8 cellular contexts compared by ENCODE assay signal in the genomic region with DNA sequence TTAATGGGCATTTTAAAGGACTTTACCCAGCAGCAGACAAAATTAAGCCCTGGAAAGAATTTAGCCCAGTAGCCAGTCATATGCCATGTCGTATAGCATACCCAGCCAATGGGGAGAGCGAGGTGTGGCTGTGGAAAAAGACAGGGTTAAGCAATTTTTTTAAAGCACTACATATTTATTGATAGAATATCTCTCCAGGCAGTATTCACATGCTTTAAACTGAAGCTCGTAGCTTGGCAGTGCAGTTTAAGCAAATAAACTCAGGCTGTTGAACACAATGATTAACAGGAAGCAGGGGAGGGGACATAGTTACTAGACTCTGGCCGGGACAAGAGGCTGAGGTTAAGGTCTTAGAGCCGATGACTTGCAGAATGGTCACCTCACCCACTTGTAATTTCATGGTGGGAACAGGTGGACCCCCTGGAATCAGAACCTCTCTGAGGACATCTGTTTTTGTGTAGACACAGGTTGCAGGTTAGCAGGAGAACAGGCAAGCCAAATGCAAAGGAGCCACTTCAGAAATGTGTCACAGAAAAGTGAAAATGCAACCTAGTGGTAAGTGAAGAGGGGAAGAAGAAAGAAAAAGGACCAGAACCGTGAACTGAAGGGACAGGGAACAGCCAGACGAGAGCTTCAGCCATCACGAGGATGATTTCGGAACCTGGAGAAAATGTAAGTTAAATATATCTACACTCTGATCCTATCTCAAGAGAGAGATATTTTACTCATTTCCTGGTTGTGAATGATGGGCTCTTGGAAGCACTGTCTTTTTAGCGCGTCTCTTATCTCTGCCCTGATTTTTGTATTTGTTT. TPM values are rescaled to one million over a fixed set of nuclear protein-coding genes. Genes with fewer than 3 reads are reported as not detected.
DNase-seq lines count a peak whose midpoint lies in the region; ATAC-seq, FAIRE-seq and TF ChIP-seq lines count a peak whose summit lies in the region.

No MANE protein-coding gene starts in this region.

- ATAC-seq in HG03175 (IDR thresholded peaks at IDR 0.05; ENCODE audit: unreplicated experiment) (peak; percentile 60), Panc1 (peak; percentile 73)

- BruUV-seq in Panc1 (replicated peaks; lab: Mats Ljungman, UMichigan): no TSS peak

- no peaks in the 10 kb centered on the region for H3K27me3 ChIP-seq in Panc1 (ENCODE audit: control insufficient read depth, insufficient read depth, low read length)
- no peaks in the 10 kb centered on the region for H3K27me3 ChIP-seq in mesendoderm (ENCODE audit: insufficient read depth, low read length, poor library complexity)

- H2BK15ac ChIP-seq in mesendoderm (replicated peaks; ENCODE audit: low read depth): no peak overlapping the region

- no peak overlapping the region for H3K56ac ChIP-seq in mesendoderm (ENCODE audit: low read length)

- no peak overlapping the region for H2AK5ac ChIP-seq in mesendoderm (ENCODE audit: low read length)

- H2BK5ac ChIP-seq in mesendoderm (ENCODE audit: low read length): no peak overlapping the region

- no peak overlapping the region for H2BK120ac ChIP-seq in mesendoderm (ENCODE audit: low read depth, low read length)

- H3K36me3 ChIP-seq in Panc1 (ENCODE audit: control insufficient read depth, insufficient read depth, low read length) (no peaks in the 10 kb centered on the region), mesendoderm (ENCODE audit: control insufficient read depth, insufficient read depth, low read length) (no peaks in the 10 kb centered on the region)

- in situ Hi-C loops in Panc1 (cut with HindIII; ENCODE audit: low pct_unique_long_range_greater_than_20kb, low sequenced_read_pairs): no loop called here

- no peak overlapping the region for H3K23ac ChIP-seq in mesendoderm (ENCODE audit: low read length)

- no peaks in the 10 kb centered on the region for H3K79me2 ChIP-seq in mesendoderm (ENCODE audit: control insufficient read depth, insufficient read depth, low read length)

- no peak overlapping the region for H3K9ac ChIP-seq in mesendoderm (ENCODE audit: low read length)

- no peak overlapping the region for H3K4ac ChIP-seq in mesendoderm (ENCODE audit: low read depth, low read length)

- no peaks in the 10 kb centered on the region for H3K9me3 ChIP-seq in Panc1 (ENCODE audit: control insufficient read depth, insufficient read depth, low read depth, low read length)

- H4K8ac ChIP-seq in mesendoderm (ENCODE audit: low read depth, low read length): no peak overlapping the region

- peaks cover 22% of the 10 kb centered on the region for H3K4me1 ChIP-seq in Panc1 (ENCODE audit: control insufficient read depth, insufficient read depth, low read length)
- H3K4me1 ChIP-seq in mesendoderm (ENCODE audit: control insufficient read depth, low read depth, low read length): no peaks in the 10 kb centered on the region

- TF ChIP-seq CTCF in Panc1 (IDR thresholded peaks at IDR 0.05) (no peak), D721Med (IDR thresholded peaks at IDR 0.05; ENCODE audit: insufficient read depth, missing control alignments) (no peak)

- POLR2A ChIA-PET in Panc1 (lab: Charles Lee): interaction anchor here (0.6 to 0.9 kb wide), 2 partner anchors 10 to 166 kb away, joined by 7 to 14 read pairs; partner anchors contain the start of genes C6orf52 and PAK1IP1

- intact Hi-C loops in Panc1 (cut with micrococcal nuclease; ENCODE audit: unreplicated experiment): loop anchor here (10.0 kb wide), 2 partner anchors 166 to 276 kb away; partner anchors contain the start of genes C6orf52 and PAK1IP1

- DNase-seq in COLO668 (lab: John Stamatoyannopoulos, UW; ENCODE audit: unreplicated experiment) (peak; percentile 22), GM19240 (ENCODE audit: insufficient read length, low spot score) (peak; percentile 10), Panc1 (ENCODE audit: low read depth, low spot score) (peak; percentile 86), caudate nucleus (lab: John Stamatoyannopoulos, UW) (no peak), mesendoderm (peak; percentile 40), NCI-H774 (lab: John Stamatoyannopoulos, UW) (no peak), D721Med (ENCODE audit: insufficient read length, low spot score) (no peak)

- WGBS in mesendoderm (ENCODE audit: extremely low coverage, insufficient coverage, low lambda C conversion rate): no CpG with 5 or more reads among the region's 11 CpGs

- no peak overlapping the region for H3K18ac ChIP-seq in mesendoderm (ENCODE audit: low read length)

- no peak overlapping the region for H3K4me2 ChIP-seq in mesendoderm (ENCODE audit: low read length)

- H3K4me3 ChIP-seq in Panc1 (ENCODE audit: low read depth in 2 of 2, low read length in 2 of 2) (peak overlapping the region; percentile 64 to 93), mesendoderm (ENCODE audit: low read length) (no peak overlapping the region)

- H3K79me1 ChIP-seq in mesendoderm (ENCODE audit: low read length): no peaks in the 10 kb centered on the region

- no peak for FAIRE-seq in D721Med (lab: Jason Lieb, UNC)

- no peak overlapping the region for H4K5ac ChIP-seq in mesendoderm (ENCODE audit: low read length)

- peak overlapping the region; percentile 98 for H3K27ac ChIP-seq in Panc1 (ENCODE audit: low read length)
- peak overlapping the region; percentile 2 for H3K27ac ChIP-seq in caudate nucleus (ENCODE audit: low read depth, low read length)
- no peak overlapping the region for H3K27ac ChIP-seq in mesendoderm (ENCODE audit: low read depth, low read length)

- CTCF ChIA-PET in Panc1 (lab: Charles Lee): no interaction called here

RNA-seq across cellular contexts. Expression of gene GCNT2, which starts 7.2 kb away (rescaled TPM):
- total RNA-seq in Panc1 (2021; ENCODE audit: unreplicated experiment): 42.8 TPM
- 18.8 TPM for polyA plus RNA-seq in Panc1 (2012; ENCODE audit: insufficient read length)
- polyA plus RNA-seq in mesendoderm (2013, experiment 1 of 2): 27.3 TPM
- polyA plus RNA-seq in mesendoderm (2013, experiment 2 of 2): 26.5 TPM

Comparison
In these comparisons a context has a peak if more than half of its experiments do, and no peak if none do; other contexts are left out.
1. DNase-seq: peak in COLO668 (single experiment), GM19240 (single experiment), Panc1 (single experiment) and mesendoderm (single experiment); none in caudate nucleus (0 of 61), NCI-H774 (single experiment) and D721Med (single experiment).